Comparison of ENCODE assay signal across 11 cellular contexts in the genomic region with DNA sequence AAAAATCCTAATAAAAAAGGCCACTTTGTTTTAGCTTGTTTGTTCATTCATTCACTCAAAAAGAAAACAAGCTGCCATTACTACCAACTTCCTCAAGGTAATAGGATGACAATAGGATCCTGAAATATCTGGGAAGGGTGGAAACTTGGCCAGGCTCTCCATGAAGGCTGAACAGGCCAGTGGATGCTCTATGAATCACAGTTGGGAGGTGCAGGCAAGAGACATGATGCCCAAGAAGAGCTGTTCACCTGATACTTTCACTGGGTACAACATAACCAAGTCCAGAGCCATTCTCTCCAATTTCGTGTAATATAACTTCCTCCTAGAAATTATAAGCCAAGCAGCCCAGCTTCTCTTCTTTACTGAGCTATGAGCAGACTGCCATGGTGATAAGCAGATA. TPM values are rescaled to one million over a fixed set of nuclear protein-coding genes. Genes with fewer than 3 reads are reported as not detected.
"Had no signal": no experiment of that assay in that cellular context is flagged by ENCODE, and none has a peak within 500 bp of the region (broad histone marks: within the 10 kb centered on the region; RNA-seq: fewer than 3 reads in every experiment).

No MANE protein-coding gene starts in this region.

- FAIRE-seq: HepG2 had no signal

- H3K4me1 ChIP-seq: HAP-1 had no signal

- H3K4me3 Mint-ChIP-seq: HFFc6, IgD-negative memory B cell had no signal

- H3K9me3 ChIP-seq: HAP-1 had no signal

- H3K4me1 Mint-ChIP-seq: IgD-negative memory B cell had no signal

- H3K27ac Mint-ChIP-seq: HFFc6, IgD-negative memory B cell had no signal

- ATAC-seq: HCT116, HepG2 had no signal

- H3K36me3 ChIP-seq: HAP-1 had no signal

- H2AFZ ChIP-seq: GM23248 had no signal

- DNase-seq: GM23248, GOT3, H7, HFFc6 had no signal

- H3K4me3 ChIP-seq: GM23248, HAP-1 had no signal

- H3K27ac ChIP-seq: GM23248, HL-60 had no signal

- H3K9ac ChIP-seq: GM23248 had no signal

- H3K36me3 Mint-ChIP-seq: IgD-negative memory B cell had no signal

- H3K27me3 Mint-ChIP-seq: IgD-negative memory B cell had no signal

RNA-seq across cellular contexts. Expression of gene NMNAT3, which starts 37.3 kb away (rescaled TPM):
- total RNA-seq: GM23248, H4, HT1080 had no signal
- polyA plus RNA-seq: GM23248 had no signal
